8 cellular contexts compared by ENCODE assay signal in genomic region chr6:3913077-3913957, GRCh38.
DNase-seq lines count a peak whose midpoint lies in the region; TF ChIP-seq lines count a peak whose summit lies in the region.

No MANE protein-coding gene starts in this region.

- no peaks in the 10 kb centered on the region for H3K27me3 ChIP-seq in AG04450 (ENCODE audit: control insufficient read depth, insufficient read depth, low read length)
- peaks cover 3% of the 10 kb centered on the region for H3K27me3 ChIP-seq in WERI-Rb-1 (ENCODE audit: insufficient read depth, low read depth, severe bottlenecking)
- no peaks in the 10 kb centered on the region; the same call in 1 of the 2 replicates for H3K27me3 ChIP-seq in H7 (ENCODE audit: control insufficient read depth, insufficient read depth, low read length)

- DNase-seq in AG04450 (ENCODE audit: low read depth, low spot score): peak; percentile 96
- peak; percentile 87 for DNase-seq in NCI-H2029 (lab: John Stamatoyannopoulos, UW)
- DNase-seq in dermis blood vessel endothelial cell: peak; percentile 99
- DNase-seq in mucosa of gallbladder (ENCODE audit: low spot score): peak; percentile 82
- DNase-seq in stimulated activated naive CD4-positive, alpha-beta T cell treated with Interleukin-2 at 50 U/mL for 16 hours (lab: John Stamatoyannopoulos, UW): no peak
- DNase-seq in WERI-Rb-1: no peak
- DNase-seq in H7: no peak
- no peak for DNase-seq in activated gamma-delta T cell (lab: John Stamatoyannopoulos, UW)

- TF ChIP-seq CTCF in AG04450 (IDR thresholded peaks at IDR 0.05; ENCODE audit: low read depth, low read length) (no peak), WERI-Rb-1 (IDR thresholded peaks at IDR 0.05; ENCODE audit: low read depth, low read length) (no peak)

- CTCF ChIA-PET in AG04450 (lab: Charles Lee): interaction anchor here (0.8 to 3.6 kb wide), 6 partner anchors 25 to 165 kb away, joined by 3 to 18 read pairs (median 5); partner anchors contain the start of gene FAM50B

- POLR2A ChIA-PET in AG04450 (lab: Yijun Ruan, JAX): interaction anchor here (0.6 to 1.6 kb wide), 4 partner anchors 31 to 352 kb away, joined by 3 to 5 read pairs (median 4); no protein-coding TSS in a partner anchor

- no peak overlapping the region for H3K4me3 ChIP-seq in AG04450 (ENCODE audit: low read depth, low read length)
- no peak overlapping the region for H3K4me3 ChIP-seq in WERI-Rb-1 (ENCODE audit: low read depth, low read length)
- no peak overlapping the region for H3K4me3 ChIP-seq in H7 (ENCODE audit: insufficient read depth, low read depth, low read length)

- H3K9me3 ChIP-seq in AG04450 (ENCODE audit: control insufficient read depth, insufficient read depth, low read length) (peaks cover 3% of the 10 kb centered on the region; the same call in 1 of the 2 replicates), WERI-Rb-1 (ENCODE audit: severe bottlenecking) (peaks cover 3% of the 10 kb centered on the region)

- no peaks in the 10 kb centered on the region for H3K36me3 ChIP-seq in WERI-Rb-1
- H3K36me3 ChIP-seq in H7 (replicated peaks; ENCODE audit: control insufficient read depth, insufficient read depth, low read length): no peaks in the 10 kb centered on the region

- H3K27ac ChIP-seq in AG04450 (ENCODE audit: low read depth, low read length): no peak overlapping the region
- H3K27ac ChIP-seq in WERI-Rb-1: no peak overlapping the region

Comparison
In these comparisons a context has a peak if more than half of its experiments do, and no peak if none do; other contexts are left out.
1. DNase-seq: peak in AG04450 (single experiment), NCI-H2029 (single experiment), dermis blood vessel endothelial cell (single experiment) and mucosa of gallbladder (single experiment); none in stimulated activated naive CD4-positive, alpha-beta T cell treated with Interleukin-2 at 50 U/mL for 16 hours (single experiment), WERI-Rb-1 (single experiment), H7 (single experiment) and activated gamma-delta T cell (single experiment).